12 cellular contexts compared by ENCODE assay signal in genomic region chr1:111669268-111669667, GRCh38. TPM values are rescaled to one million over a fixed set of nuclear protein-coding genes. Genes with fewer than 3 reads are reported as not detected.
DNase-seq lines count a peak whose midpoint lies in the region; ATAC-seq and TF ChIP-seq lines count a peak whose summit lies in the region.
"Had no signal": no experiment of that assay in that cellular context is flagged by ENCODE, and none has a peak within 500 bp of the region (broad histone marks: within the 10 kb centered on the region; RNA-seq: fewer than 3 reads in every experiment).

No MANE protein-coding gene starts in this region.

- CTCF ChIA-PET in CD8-positive, alpha-beta T cell (lab: Charles Lee) = interaction anchor here (0.5 to 1.5 kb wide), 5 partner anchors 31 to 166 kb away, joined by 3 to 4 read pairs (median 3); partner anchors contain the start of genes ADORA3 and TMIGD3

- peaks cover 82% of the 10 kb centered on the region for H3K4me1 Mint-ChIP-seq in CD8-positive, alpha-beta T cell (ENCODE audit: low read depth)
- peaks cover 52 to 66% (median 56%) of the 10 kb centered on the region in 3 donors for H3K4me1 Mint-ChIP-seq in IgD-negative memory B cell
- H3K4me1 Mint-ChIP-seq in natural killer cell treated with Interleukin-12 subunit alpha and Interleukin-12 subunit beta and Interleukin-15 and Interleukin-18, amount 100 ng/mL, for 72 hours (ENCODE audit: low read depth in 2 of 2) = peaks cover 51 to 64% of the 10 kb centered on the region in 2 donors

- no peaks in the 10 kb centered on the region for H3K27me3 Mint-ChIP-seq in CD8-positive, alpha-beta T cell (ENCODE audit: low read depth)
- H3K27me3 Mint-ChIP-seq in IgD-negative memory B cell = no peaks in the 10 kb centered on the region
- no peaks in the 10 kb centered on the region for H3K27me3 Mint-ChIP-seq in natural killer cell treated with Interleukin-12 subunit alpha and Interleukin-12 subunit beta and Interleukin-15 and Interleukin-18, amount 100 ng/mL, for 72 hours

- H3K9me3 Mint-ChIP-seq in CD8-positive, alpha-beta T cell = no peaks in the 10 kb centered on the region
- no peaks in the 10 kb centered on the region for H3K9me3 Mint-ChIP-seq in IgD-negative memory B cell
- H3K9me3 Mint-ChIP-seq in natural killer cell treated with Interleukin-12 subunit alpha and Interleukin-12 subunit beta and Interleukin-15 and Interleukin-18, amount 100 ng/mL, for 72 hours = no peaks in the 10 kb centered on the region

- intact Hi-C loops in CD8-positive, alpha-beta T cell (cut with DNase I, micrococcal nuclease) = no loop called here

- peaks cover 35% of the 10 kb centered on the region for H3K36me3 Mint-ChIP-seq in CD8-positive, alpha-beta T cell
- peaks cover 6% of the 10 kb centered on the region for H3K36me3 Mint-ChIP-seq in IgD-negative memory B cell
- peaks cover under 1% of the 10 kb centered on the region for H3K36me3 Mint-ChIP-seq in natural killer cell treated with Interleukin-12 subunit alpha and Interleukin-12 subunit beta and Interleukin-15 and Interleukin-18, amount 100 ng/mL, for 72 hours

- H3K27ac ChIP-seq in CD8-positive, alpha-beta T cell (ENCODE audit: low read depth, low read length) = no peak overlapping the region
- H3K27ac ChIP-seq: breast epithelium had no signal

- no peaks in the 10 kb centered on the region for H3K27me3 ChIP-seq in CD8-positive, alpha-beta T cell (ENCODE audit: insufficient read depth, low read length)
- H3K27me3 ChIP-seq: breast epithelium had no signal

- H3K9me3 ChIP-seq in CD8-positive, alpha-beta T cell (ENCODE audit: low read length) = no peaks in the 10 kb centered on the region
- H3K9me3 ChIP-seq: breast epithelium had no signal

- POLR2A ChIA-PET in CD8-positive, alpha-beta T cell (lab: Charles Lee) = no interaction called here

- no peak overlapping the region for H3K4me3 ChIP-seq in CD8-positive, alpha-beta T cell (ENCODE audit: low read depth, low read length)
- no peak overlapping the region for H3K4me3 ChIP-seq in cardiac fibroblast (replicated peaks in 1 of 2; ENCODE audit: low read depth in 2 of 2, low read length in 2 of 2)
- H3K4me3 ChIP-seq: breast epithelium had no signal

- no peaks in the 10 kb centered on the region for H3K36me3 ChIP-seq in CD8-positive, alpha-beta T cell (ENCODE audit: insufficient read depth, low read length)
- H3K36me3 ChIP-seq: breast epithelium had no signal

- DNase-seq in CD8-positive, alpha-beta T cell = no peak
- DNase-seq in cardiac fibroblast (ENCODE audit: low read depth in 2 of 2) = peak; percentile 19 to 25
- DNase-seq in natural killer cell treated with Interleukin-12 subunit alpha and Interleukin-12 subunit beta and Interleukin-15 and Interleukin-18, amount 100 ng/mL, for 72 hours (ENCODE audit: low spot score) = no peak
- no peak for DNase-seq in stimulated activated naive CD4-positive, alpha-beta T cell treated with Interleukin-2 at 50 U/mL for 16 hours (lab: John Stamatoyannopoulos, UW)
- DNase-seq: midbrain, NCI-H1436, NCI-H526, substantia nigra had no signal

- peak overlapping the region; percentile 55 for H3K27ac Mint-ChIP-seq in CD8-positive, alpha-beta T cell
- peak overlapping the region; percentile 13 to 79 (median 50) for H3K27ac Mint-ChIP-seq in IgD-negative memory B cell
- peak overlapping the region; percentile 23 to 52 for H3K27ac Mint-ChIP-seq in natural killer cell treated with Interleukin-12 subunit alpha and Interleukin-12 subunit beta and Interleukin-15 and Interleukin-18, amount 100 ng/mL, for 72 hours

- peaks cover 46% of the 10 kb centered on the region for H3K4me1 ChIP-seq in CD8-positive, alpha-beta T cell (ENCODE audit: insufficient read depth, low read length)
- H3K4me1 ChIP-seq: breast epithelium had no signal

- no peak overlapping the region for H3K4me3 Mint-ChIP-seq in CD8-positive, alpha-beta T cell
- H3K4me3 Mint-ChIP-seq in IgD-negative memory B cell = peak overlapping the region in 1 of 4 donors; percentile 45
- H3K4me3 Mint-ChIP-seq in natural killer cell treated with Interleukin-12 subunit alpha and Interleukin-12 subunit beta and Interleukin-15 and Interleukin-18, amount 100 ng/mL, for 72 hours = no peak overlapping the region

- no peak for TF ChIP-seq CTCF in CD8-positive, alpha-beta T cell (IDR thresholded peaks at IDR 0.05)
- TF ChIP-seq CTCF in cardiac fibroblast (IDR thresholded peaks at IDR 0.05; ENCODE audit: low read depth, low read length) = no peak

- ATAC-seq in CD8-positive, alpha-beta T cell = no peak
- no peak for ATAC-seq in natural killer cell treated with Interleukin-12 subunit alpha and Interleukin-12 subunit beta and Interleukin-15 and Interleukin-18, amount 100 ng/mL, for 72 hours
- no peak for ATAC-seq in GM21515 (IDR thresholded peaks at IDR 0.05; ENCODE audit: unreplicated experiment)
- ATAC-seq in HG03045 (IDR thresholded peaks at IDR 0.05; ENCODE audit: unreplicated experiment) = no peak

RNA-seq across cellular contexts. Expression of gene RAP1A, which starts 49.7 kb away (rescaled TPM):
- total RNA-seq in CD8-positive, alpha-beta T cell = 10 to 100 TPM; 63.4 to 68.5 TPM
- 44.9 TPM for polyA plus RNA-seq in IgD-negative memory B cell
- 100 to 1,000 TPM in 1 of 2 donors, 10 to 100 TPM in 1; 97.8 to 138 TPM for total RNA-seq in natural killer cell treated with Interleukin-12 subunit alpha and Interleukin-12 subunit beta and Interleukin-15 and Interleukin-18, amount 100 ng/mL, for 72 hours

Comparison
In these comparisons a context has a peak if more than half of its experiments do, and no peak if none do; other contexts are left out.
1. DNase-seq: peak in cardiac fibroblast (2 of 2); none in CD8-positive, alpha-beta T cell (0 of 7), natural killer cell treated with Interleukin-12 subunit alpha and Interleukin-12 subunit beta and Interleukin-15 and Interleukin-18, amount 100 ng/mL, for 72 hours (single experiment) and stimulated activated naive CD4-positive, alpha-beta T cell treated with Interleukin-2 at 50 U/mL for 16 hours (single experiment).
2. Peak in every context shown above with its lines, with median percentiles within 50 percentile points of each other: H3K27ac Mint-ChIP-seq.